Comparison of ENCODE assay signal across 7 cellular contexts in the genomic region with DNA sequence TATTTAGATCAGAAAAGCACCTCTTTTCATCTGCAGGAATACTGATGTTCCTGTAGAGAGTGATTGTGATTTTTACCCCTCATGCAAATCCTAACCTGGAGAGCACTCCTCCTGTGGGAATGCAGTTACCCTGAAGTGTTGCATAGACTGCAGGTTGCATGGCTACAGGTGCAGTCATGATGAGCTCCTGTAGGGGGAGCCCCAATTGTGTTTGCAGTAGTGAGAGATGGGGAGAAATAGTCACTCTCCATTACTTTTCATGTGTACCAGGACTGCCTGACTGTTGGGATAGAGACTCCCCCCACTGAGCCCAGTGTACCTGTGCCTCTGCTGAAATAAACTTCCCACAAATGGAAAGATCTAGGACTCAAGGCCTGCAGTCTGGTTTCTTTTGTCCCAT.
DNase-seq lines count a peak whose midpoint lies in the region; ATAC-seq lines count a peak whose summit lies in the region.

No MANE protein-coding gene starts in this region.

- peak; percentile 53 for DNase-seq in ELF-1 (ENCODE audit: low read depth, low spot score)
- DNase-seq in SKM-1 (lab: John Stamatoyannopoulos, UW; ENCODE audit: unreplicated experiment): peak; percentile 12
- peak; percentile 16 for DNase-seq in foreskin melanocyte
- DNase-seq in stimulated activated effector memory CD8-positive, alpha-beta T cell treated with anti-CD3 and anti-CD28 coated beads, Interleukin-12 subunit alpha, Interleukin-12 subunit beta, amount 100 ng/mL, for 72 hours (ENCODE audit: low spot score in 2 of 2): peak in 1 of 2 donors; percentile 49
- DNase-seq in HuH-7.5 (ENCODE audit: low spot score): no peak

- ATAC-seq in GM19025 (IDR thresholded peaks at IDR 0.05; ENCODE audit: low read depth, unreplicated experiment) (peak; percentile 40), HG03159 (IDR thresholded peaks at IDR 0.05; ENCODE audit: unreplicated experiment) (peak; percentile 81)
- ATAC-seq in stimulated activated effector memory CD8-positive, alpha-beta T cell treated with anti-CD3 and anti-CD28 coated beads, Interleukin-12 subunit alpha, Interleukin-12 subunit beta, amount 100 ng/mL, for 72 hours: peak; percentile 54

- H3K27ac Mint-ChIP-seq in stimulated activated effector memory CD8-positive, alpha-beta T cell treated with anti-CD3 and anti-CD28 coated beads, Interleukin-12 subunit alpha, Interleukin-12 subunit beta, amount 100 ng/mL, for 72 hours: no peak overlapping the region

- H3K36me3 Mint-ChIP-seq in stimulated activated effector memory CD8-positive, alpha-beta T cell treated with anti-CD3 and anti-CD28 coated beads, Interleukin-12 subunit alpha, Interleukin-12 subunit beta, amount 100 ng/mL, for 72 hours: no peaks in the 10 kb centered on the region

- no peaks in the 10 kb centered on the region for H3K4me1 Mint-ChIP-seq in stimulated activated effector memory CD8-positive, alpha-beta T cell treated with anti-CD3 and anti-CD28 coated beads, Interleukin-12 subunit alpha, Interleukin-12 subunit beta, amount 100 ng/mL, for 72 hours

- H3K9me3 Mint-ChIP-seq in stimulated activated effector memory CD8-positive, alpha-beta T cell treated with anti-CD3 and anti-CD28 coated beads, Interleukin-12 subunit alpha, Interleukin-12 subunit beta, amount 100 ng/mL, for 72 hours: no peaks in the 10 kb centered on the region

- H3K4me3 Mint-ChIP-seq in stimulated activated effector memory CD8-positive, alpha-beta T cell treated with anti-CD3 and anti-CD28 coated beads, Interleukin-12 subunit alpha, Interleukin-12 subunit beta, amount 100 ng/mL, for 72 hours: no peak overlapping the region
